ENCODE assay signal across 22 cellular contexts in genomic region chr18:75090336-75090735, GRCh38.
"Had no signal": no experiment of that assay in that cellular context is flagged by ENCODE, and none has a peak within 500 bp of the region (broad histone marks: within the 10 kb centered on the region; RNA-seq: fewer than 3 reads in every experiment).

No MANE protein-coding gene starts in this region.

- H3K4me1 Mint-ChIP-seq: naive B cell; neural crest cell; stimulated activated memory B cell treated with anti-CD40 and anti-IgM and Interleukin-4, amounts not matched to agents 10 μg/mL and 1 μg/mL and 100 μg/mL, for 72 hours had no signal

- H3K27ac ChIP-seq: cardiac muscle cell, dorsolateral prefrontal cortex, pancreas, sigmoid colon, SK-N-MC had no signal

- H3K4me1 ChIP-seq: pancreas, sigmoid colon had no signal

- H3K4me3 Mint-ChIP-seq: activated CD8-positive, alpha-beta T cell treated with anti-CD3 and anti-CD28 coated beads for 36 hours; activated naive CD8-positive, alpha-beta T cell; activated T-cell treated with anti-CD3 and anti-CD28 coated beads, Interleukin-2, amount 50 U/mL, for 72 hours; naive B cell; neural crest cell; T-helper 2 cell treated with Interferon-gamma antibody and Interleukin-4, amounts not matched to agents 5 μg/mL and 100 μg/mL, for 36 hours had no signal

- H3K27me3 Mint-ChIP-seq: activated CD8-positive, alpha-beta T cell treated with anti-CD3 and anti-CD28 coated beads for 36 hours; activated naive CD8-positive, alpha-beta T cell; stimulated activated memory B cell treated with anti-CD40 and anti-IgM and Interleukin-4, amounts not matched to agents 10 μg/mL and 1 μg/mL and 100 μg/mL, for 72 hours had no signal

- H3K9me3 Mint-ChIP-seq: activated CD8-positive, alpha-beta T cell treated with anti-CD3 and anti-CD28 coated beads for 36 hours had no signal

- ATAC-seq: activated CD8-positive, alpha-beta T cell treated with anti-CD3 and anti-CD28 coated beads for 36 hours; activated T-cell treated with anti-CD3 and anti-CD28 coated beads, Interleukin-2, amount 50 U/mL, for 72 hours; left ventricle myocardium superior; pancreas had no signal

- H3K4me3 ChIP-seq: cardiac muscle cell, dorsolateral prefrontal cortex, pancreas, sigmoid colon, SK-N-MC had no signal

- H3K9me3 ChIP-seq: pancreas, sigmoid colon had no signal

- H3K36me3 Mint-ChIP-seq: naive B cell; stimulated activated memory B cell treated with anti-CD40 and anti-IgM and Interleukin-4, amounts not matched to agents 10 μg/mL and 1 μg/mL and 100 μg/mL, for 72 hours had no signal

- H3K27ac Mint-ChIP-seq: activated CD8-positive, alpha-beta T cell treated with anti-CD3 and anti-CD28 coated beads for 36 hours; activated naive CD8-positive, alpha-beta T cell; activated T-cell treated with anti-CD3 and anti-CD28 coated beads, Interleukin-2, amount 50 U/mL, for 72 hours; naive B cell; stimulated activated memory B cell treated with anti-CD40 and anti-IgM and Interleukin-4, amounts not matched to agents 10 μg/mL and 1 μg/mL and 100 μg/mL, for 72 hours; T-helper 2 cell treated with Interferon-gamma antibody and Interleukin-4, amounts not matched to agents 5 μg/mL and 100 μg/mL, for 36 hours had no signal

- H3K27me3 ChIP-seq: cardiac muscle cell, dorsolateral prefrontal cortex, pancreas, sigmoid colon had no signal

- DNase-seq: activated CD4-positive, alpha-beta T cell treated with anti-CD3 and anti-CD28 coated beads for 48 hours; activated CD4-positive, CD25-positive, alpha-beta regulatory T cell; activated CD8-positive, alpha-beta T cell treated with anti-CD3 and anti-CD28 coated beads for 36 hours; activated gamma-delta T cell treated with Interleukin-2 at 50 U/mL for 16 hours; activated T-cell treated with anti-CD3 and anti-CD28 coated beads, Interleukin-2, amount 50 U/mL, for 72 hours; amniotic stem cell; dorsolateral prefrontal cortex; foreskin melanocyte; glutamatergic neuron; hippocampal formation; kidney; left ventricle myocardium superior; naive B cell; sigmoid colon; stimulated activated CD4-positive, alpha-beta T cell treated with anti-CD3 and anti-CD28 coated beads, Interleukin-4, amount 100 ng/mL, for 4 hours had no signal

- H3K36me3 ChIP-seq: cardiac muscle cell, pancreas, sigmoid colon had no signal
